ENCODE assay signal across 11 cellular contexts in the genomic region with DNA sequence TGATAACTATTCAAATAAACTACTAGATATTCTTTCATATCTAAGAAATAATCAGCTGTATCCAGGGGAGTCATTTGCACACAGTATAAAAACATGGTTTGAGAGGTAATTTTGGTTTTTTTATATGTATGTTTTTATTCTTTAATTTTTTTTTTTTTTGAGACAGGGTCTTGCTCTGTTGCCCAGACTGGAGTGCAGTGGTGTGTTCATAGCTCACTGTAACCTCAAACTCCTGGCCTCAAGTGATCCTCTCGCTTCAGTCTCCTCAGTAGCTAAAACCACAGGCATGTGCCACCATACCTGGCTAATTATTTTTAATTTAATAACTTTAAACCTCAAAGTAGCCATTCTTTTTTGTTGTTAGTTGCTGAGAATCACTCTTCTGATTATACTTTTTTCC. TPM values are rescaled to one million over a fixed set of nuclear protein-coding genes. Genes with fewer than 3 reads are reported as not detected.
DNase-seq lines count a peak whose midpoint lies in the region; ATAC-seq and TF ChIP-seq lines count a peak whose summit lies in the region.
"Had no signal": no experiment of that assay in that cellular context is flagged by ENCODE, and none has a peak within 500 bp of the region (broad histone marks: within the 10 kb centered on the region; RNA-seq: fewer than 3 reads in every experiment).

No MANE protein-coding gene starts in this region.

- peaks cover 7% of the 10 kb centered on the region for H3K4me1 ChIP-seq in RWPE2 (ENCODE audit: insufficient read depth, poor library complexity, severe bottlenecking)
- peaks cover 9 to 18% of the 10 kb centered on the region in 2 donors for H3K4me1 ChIP-seq in duodenal mucosa (ENCODE audit: control insufficient read depth in 1 of 2, insufficient read depth in 2 of 2, low read length in 2 of 2)
- peaks cover 10% of the 10 kb centered on the region for H3K4me1 ChIP-seq in parathyroid adenoma
- H3K4me1 ChIP-seq in right cardiac atrium (ENCODE audit: control insufficient read depth, insufficient read depth, low read length) = no peaks in the 10 kb centered on the region

- H3K4me3 ChIP-seq in RWPE2 (ENCODE audit: severe bottlenecking) (peak overlapping the region; percentile 62), duodenal mucosa (ENCODE audit: low read depth in 1 of 2, low read length in 2 of 2) (peak overlapping the region; percentile 93 to 98), parathyroid adenoma (ENCODE audit: low read depth, low read length) (no peak overlapping the region), right cardiac atrium (ENCODE audit: low read length) (no peak overlapping the region)

- WGBS in right cardiac atrium = 98% methylated on average over 1 of the region's 1 CpG

- POLR2A ChIA-PET in activated CD4-positive, alpha-beta T cell treated with anti-CD3 and anti-CD28 coated beads, Interleukin-2, amount 10 ng/mL, durations not matched to agents 7 days and 5 days (lab: Charles Lee) = no interaction called here

- H3K27ac ChIP-seq in RWPE2 (ENCODE audit: poor library complexity, severe bottlenecking) (peak overlapping the region; percentile 88), duodenal mucosa (ENCODE audit: low read depth, low read length) (no peak overlapping the region), parathyroid adenoma (peak overlapping the region; percentile 97), right cardiac atrium (ENCODE audit: low read length) (no peak overlapping the region)

- H3K4me1 Mint-ChIP-seq in activated CD4-positive, alpha-beta T cell treated with anti-CD3 and anti-CD28 coated beads, Interleukin-2, amount 10 ng/mL, durations not matched to agents 7 days and 5 days = peaks cover 55% of the 10 kb centered on the region

- no peaks in the 10 kb centered on the region for H3K9me3 Mint-ChIP-seq in activated CD4-positive, alpha-beta T cell treated with anti-CD3 and anti-CD28 coated beads, Interleukin-2, amount 10 ng/mL, durations not matched to agents 7 days and 5 days

- ATAC-seq in RWPE2 (ENCODE audit: low read depth) = no peak
- ATAC-seq in right cardiac atrium = no peak

- H3K9ac ChIP-seq in duodenal mucosa (ENCODE audit: low read depth in 1 of 2, low read length in 2 of 2) = no peak overlapping the region
- no peak overlapping the region for H3K9ac ChIP-seq in parathyroid adenoma

- no peak for TF ChIP-seq CTCF in RWPE2 (IDR thresholded peaks at IDR 0.05; ENCODE audit: poor library complexity, severe bottlenecking)
- TF ChIP-seq CTCF in parathyroid adenoma (IDR thresholded peaks at IDR 0.05) = no peak

- intact Hi-C loops in right cardiac atrium (cut with DNase I) = loop anchor here in 1 of 4 donors (10.0 kb wide), 1 partner anchor 291 kb away; no protein-coding TSS in a partner anchor

- no peaks in the 10 kb centered on the region for H3K27me3 ChIP-seq in RWPE2 (ENCODE audit: insufficient read depth, poor library complexity, severe bottlenecking)
- no peaks in the 10 kb centered on the region for H3K27me3 ChIP-seq in duodenal mucosa (ENCODE audit: control insufficient read depth in 1 of 2, insufficient read depth in 2 of 2, low read length in 2 of 2)
- H3K27me3 ChIP-seq in parathyroid adenoma (ENCODE audit: control insufficient read depth, insufficient read depth, low read length) = no peaks in the 10 kb centered on the region
- H3K27me3 ChIP-seq in right cardiac atrium (ENCODE audit: control insufficient read depth, insufficient read depth) = no peaks in the 10 kb centered on the region

- H3K4me3 Mint-ChIP-seq in activated CD4-positive, alpha-beta T cell treated with anti-CD3 and anti-CD28 coated beads, Interleukin-2, amount 10 ng/mL, durations not matched to agents 7 days and 5 days = peak overlapping the region; percentile 96

- H3K4me2 ChIP-seq in parathyroid adenoma (ENCODE audit: low read length) = no peak overlapping the region

- peak overlapping the region; percentile 100 for H3K27ac Mint-ChIP-seq in activated CD4-positive, alpha-beta T cell treated with anti-CD3 and anti-CD28 coated beads, Interleukin-2, amount 10 ng/mL, durations not matched to agents 7 days and 5 days

- no peak for DNase-seq in activated CD4-positive, alpha-beta T cell treated with anti-CD3 and anti-CD28 coated beads, Interleukin-2, amount 10 ng/mL, durations not matched to agents 7 days and 5 days
- DNase-seq in activated CD4-positive, alpha-beta T cell treated with anti-CD3 and anti-CD28 coated beads, Interleukin-2, amount 50 U/mL, for 4 hours = no peak
- no peak for DNase-seq in RWPE2 (ENCODE audit: low spot score)
- DNase-seq in right cardiac atrium = no peak
- no peak for DNase-seq in stimulated activated CD4-positive, alpha-beta T cell treated with anti-CD3 and anti-CD28 coated beads, Interleukin-4, amount 100 ng/mL, for 4 hours
- DNase-seq in NCI-H187 (lab: John Stamatoyannopoulos, UW) = no peak
- DNase-seq: activated CD4-positive, alpha-beta T cell treated with anti-CD3 and anti-CD28 coated beads, Interleukin-2, amount 50 U/mL, for 1 hour; erythroblast; trophoblast cell had no signal

- H2AFZ ChIP-seq in parathyroid adenoma = no peak overlapping the region

- CTCF ChIA-PET in activated CD4-positive, alpha-beta T cell treated with anti-CD3 and anti-CD28 coated beads, Interleukin-2, amount 10 ng/mL, durations not matched to agents 7 days and 5 days (lab: Charles Lee) = interaction anchor here (0.6 to 3.5 kb wide), 5 partner anchors 26 to 298 kb away, joined by 3 to 14 read pairs (median 4); partner anchors contain the start of gene NFKBIA

- H3K27me3 Mint-ChIP-seq in activated CD4-positive, alpha-beta T cell treated with anti-CD3 and anti-CD28 coated beads, Interleukin-2, amount 10 ng/mL, durations not matched to agents 7 days and 5 days = no peaks in the 10 kb centered on the region

- H3K36me3 Mint-ChIP-seq in activated CD4-positive, alpha-beta T cell treated with anti-CD3 and anti-CD28 coated beads, Interleukin-2, amount 10 ng/mL, durations not matched to agents 7 days and 5 days (ENCODE audit: low read depth) = peaks cover 37% of the 10 kb centered on the region

- H3K9me3 ChIP-seq in RWPE2 (ENCODE audit: severe bottlenecking) = no peaks in the 10 kb centered on the region
- no peaks in the 10 kb centered on the region for H3K9me3 ChIP-seq in duodenal mucosa (ENCODE audit: control insufficient read depth in 1 of 2, low read length in 2 of 2)
- H3K9me3 ChIP-seq in parathyroid adenoma (ENCODE audit: control insufficient read depth, low read length) = no peaks in the 10 kb centered on the region
- no peaks in the 10 kb centered on the region for H3K9me3 ChIP-seq in right cardiac atrium (ENCODE audit: control insufficient read depth, low read length)

- peaks cover 3% of the 10 kb centered on the region for H3K79me2 ChIP-seq in parathyroid adenoma

- H3K36me3 ChIP-seq in RWPE2 (ENCODE audit: low read depth) (peaks cover 27% of the 10 kb centered on the region), duodenal mucosa (ENCODE audit: control insufficient read depth in 1 of 2, insufficient read depth in 2 of 2, low read length in 2 of 2) (peaks cover 0 to 4% of the 10 kb centered on the region in 2 donors), parathyroid adenoma (ENCODE audit: control insufficient read depth, insufficient read depth, low read length) (no peaks in the 10 kb centered on the region)

RNA-seq across cellular contexts. Expression of gene PRORP, which starts 1.8 kb away (rescaled TPM):
- total RNA-seq in activated CD4-positive, alpha-beta T cell treated with anti-CD3 and anti-CD28 coated beads, Interleukin-2, amount 10 ng/mL, durations not matched to agents 7 days and 5 days = 10 to 100 TPM; 40.2 to 46.0 TPM
- total RNA-seq in right cardiac atrium = 10 to 100 TPM; 13.8 to 19.6 (median 17.9) TPM
- 14.0 TPM for polyA plus RNA-seq in right cardiac atrium

RNA-seq across cellular contexts. Expression of gene PPP2R3C, which starts 2.3 kb away (rescaled TPM):
- 10 to 100 TPM; 37.4 to 41.3 TPM for total RNA-seq in activated CD4-positive, alpha-beta T cell treated with anti-CD3 and anti-CD28 coated beads, Interleukin-2, amount 10 ng/mL, durations not matched to agents 7 days and 5 days
- 10 to 100 TPM; 22.6 to 29.5 (median 28.3) TPM for total RNA-seq in right cardiac atrium
- polyA plus RNA-seq in right cardiac atrium = 23.1 TPM

Comparison
In these comparisons a context has a peak if more than half of its experiments do, and no peak if none do; other contexts are left out.
1. H3K27ac ChIP-seq: peak in RWPE2 (single experiment) and parathyroid adenoma (single experiment); none in duodenal mucosa (single experiment) and right cardiac atrium (single experiment).
2. H3K4me3 ChIP-seq: peak in RWPE2 (single experiment) and duodenal mucosa (2 of 2); none in parathyroid adenoma (single experiment) and right cardiac atrium (single experiment).